9 cellular contexts compared by ENCODE assay signal in genomic region chr7:12729112-12729511, GRCh38. TPM values are rescaled to one million over a fixed set of nuclear protein-coding genes. Genes with fewer than 3 reads are reported as not detected.
A peak's percentile ranks its signal among the peaks of the same experiment; 100 is the strongest.
DNase-seq lines count a peak whose midpoint lies in the region; ATAC-seq and TF ChIP-seq lines count a peak whose summit lies in the region.
"Had no signal": no experiment of that assay in that cellular context is flagged by ENCODE, and none has a peak within 500 bp of the region (broad histone marks: within the 10 kb centered on the region; RNA-seq: fewer than 3 reads in every experiment).

No MANE protein-coding gene starts in this region.

- CTCF ChIA-PET in CD8-positive, alpha-beta memory T cell (lab: Charles Lee), result no interaction called here
- CTCF ChIA-PET in activated CD8-positive, alpha-beta T cell treated with anti-CD3 and anti-CD28 coated beads for 36 hours (lab: Charles Lee), result interaction anchor here (0.7 to 1.8 kb wide), 3 partner anchors 42 to 204 kb away, joined by 3 to 5 read pairs (median 4); partner anchors contain the start of gene ARL4A

- H3K4me1 ChIP-seq in CD8-positive, alpha-beta memory T cell (ENCODE audit: insufficient read depth, low read length), result peaks cover 20% of the 10 kb centered on the region

- ATAC-seq in GM21737 (IDR thresholded peaks at IDR 0.05; ENCODE audit: unreplicated experiment) (no peak), HG02973 (IDR thresholded peaks at IDR 0.05; ENCODE audit: unreplicated experiment) (no peak), HG03354 (IDR thresholded peaks at IDR 0.05; ENCODE audit: poor library complexity, severe bottlenecking, unreplicated experiment) (no peak)
- no peak for ATAC-seq in activated CD8-positive, alpha-beta T cell treated with anti-CD3 and anti-CD28 coated beads for 36 hours

- no peaks in the 10 kb centered on the region for H3K27me3 ChIP-seq in CD8-positive, alpha-beta memory T cell (ENCODE audit: insufficient read depth, low read length, poor library complexity, severe bottlenecking)

- H3K36me3 ChIP-seq in CD8-positive, alpha-beta memory T cell (ENCODE audit: insufficient read depth, low read length), result no peaks in the 10 kb centered on the region

- H3K27ac Mint-ChIP-seq in CD8-positive, alpha-beta memory T cell, result no peak overlapping the region
- no peak overlapping the region for H3K27ac Mint-ChIP-seq in activated CD8-positive, alpha-beta T cell treated with anti-CD3 and anti-CD28 coated beads for 36 hours

- intact Hi-C loops in activated CD8-positive, alpha-beta T cell treated with anti-CD3 and anti-CD28 coated beads for 36 hours (cut with micrococcal nuclease), result no loop called here

- no peak for DNase-seq in CD8-positive, alpha-beta memory T cell
- DNase-seq in NCI-H146 treated with DMSO at 0.1 percent for 48 hours (lab: John Stamatoyannopoulos, UW; ENCODE audit: unreplicated experiment), result peak; percentile 80
- DNase-seq in anterior cingulate cortex (lab: John Stamatoyannopoulos, UW), result peak in 40 of 58 donors; percentile 1 to 73 (median 24)
- DNase-seq in inferior parietal cortex (ENCODE audit: extremely low spot score), result peak; percentile 61
- no peak for DNase-seq in activated CD8-positive, alpha-beta T cell treated with anti-CD3 and anti-CD28 coated beads for 36 hours

- no peak overlapping the region for H3K4me3 Mint-ChIP-seq in CD8-positive, alpha-beta memory T cell
- no peak overlapping the region for H3K4me3 Mint-ChIP-seq in activated CD8-positive, alpha-beta T cell treated with anti-CD3 and anti-CD28 coated beads for 36 hours

- peak overlapping the region; percentile 55 for H3K27ac ChIP-seq in CD8-positive, alpha-beta memory T cell (ENCODE audit: low read depth, low read length)
- H3K27ac ChIP-seq: VCaP had no signal

- POLR2A ChIA-PET in CD8-positive, alpha-beta memory T cell (lab: Charles Lee), result interaction anchor here (0.6 to 0.7 kb wide), 2 partner anchors 23 to 664 kb away, joined by 3 to 4 read pairs; no protein-coding TSS in a partner anchor
- POLR2A ChIA-PET in activated CD8-positive, alpha-beta T cell treated with anti-CD3 and anti-CD28 coated beads for 36 hours (lab: Charles Lee), result interaction anchor here (1.6 kb wide), 1 partner anchor 14 kb away, joined by 3 read pairs; no protein-coding TSS in a partner anchor

- no peak overlapping the region for H3K4me3 ChIP-seq in CD8-positive, alpha-beta memory T cell (ENCODE audit: low read length)

- peaks cover 1 to 3% of the 10 kb centered on the region in 2 donors for H3K27me3 Mint-ChIP-seq in CD8-positive, alpha-beta memory T cell
- H3K27me3 Mint-ChIP-seq in activated CD8-positive, alpha-beta T cell treated with anti-CD3 and anti-CD28 coated beads for 36 hours, result no peaks in the 10 kb centered on the region

- H3K9me3 ChIP-seq in CD8-positive, alpha-beta memory T cell (ENCODE audit: low read length), result no peaks in the 10 kb centered on the region

- peaks cover 20 to 25% (median 22%) of the 10 kb centered on the region in 3 donors for H3K4me1 Mint-ChIP-seq in CD8-positive, alpha-beta memory T cell
- peaks cover 13% of the 10 kb centered on the region for H3K4me1 Mint-ChIP-seq in activated CD8-positive, alpha-beta T cell treated with anti-CD3 and anti-CD28 coated beads for 36 hours (ENCODE audit: low read depth)

- H3K36me3 Mint-ChIP-seq in CD8-positive, alpha-beta memory T cell, result no peaks in the 10 kb centered on the region
- no peaks in the 10 kb centered on the region for H3K36me3 Mint-ChIP-seq in activated CD8-positive, alpha-beta T cell treated with anti-CD3 and anti-CD28 coated beads for 36 hours (ENCODE audit: low read depth)

- no peak for TF ChIP-seq CTCF in activated CD8-positive, alpha-beta T cell treated with anti-CD3 and anti-CD28 coated beads for 36 hours (IDR thresholded peaks at IDR 0.05)

- no peaks in the 10 kb centered on the region for H3K9me3 Mint-ChIP-seq in CD8-positive, alpha-beta memory T cell
- no peaks in the 10 kb centered on the region for H3K9me3 Mint-ChIP-seq in activated CD8-positive, alpha-beta T cell treated with anti-CD3 and anti-CD28 coated beads for 36 hours

RNA-seq across cellular contexts. Expression of gene ARL4A, which starts 41.7 kb away (rescaled TPM):
- total RNA-seq in CD8-positive, alpha-beta memory T cell, result 10 to 100 TPM; 10.6 to 11.6 TPM
- 50.3 TPM for polyA plus RNA-seq in CD8-positive, alpha-beta memory T cell
- total RNA-seq in activated CD8-positive, alpha-beta T cell treated with anti-CD3 and anti-CD28 coated beads for 36 hours, result 10 to 100 TPM; 10.8 to 11.3 TPM

Comparison
In these comparisons a context has a peak if more than half of its experiments do, and no peak if none do; other contexts are left out.
1. DNase-seq: peak in NCI-H146 treated with DMSO at 0.1 percent for 48 hours (single experiment), anterior cingulate cortex (40 of 58) and inferior parietal cortex (single experiment); none in CD8-positive, alpha-beta memory T cell (0 of 5) and activated CD8-positive, alpha-beta T cell treated with anti-CD3 and anti-CD28 coated beads for 36 hours (single experiment).